21 cellular contexts compared by ENCODE assay signal in genomic region chr5:84130006-84130580, GRCh38.
DNase-seq lines count a peak whose midpoint lies in the region; FAIRE-seq and TF ChIP-seq lines count a peak whose summit lies in the region.
"Had no signal": no experiment of that assay in that cellular context is flagged by ENCODE, and none has a peak within 500 bp of the region (broad histone marks: within the 10 kb centered on the region; RNA-seq: fewer than 3 reads in every experiment).

No MANE protein-coding gene starts in this region.

- no peak overlapping the region for H3K27ac Mint-ChIP-seq in activated T-helper 1 cell treated with anti-CD3 and anti-CD28 coated beads, Interleukin-12 subunit alpha, Interleukin-12 subunit beta, Interleukin-2, Interleukin-4 antibody, amounts not matched to agents 30 ng/mL and 10 ng/mL and 1 ng/mL, durations not matched to agents 14 hours and 24 hours and 36 hours
- H3K27ac Mint-ChIP-seq in T-helper 2 cell treated with Interferon-gamma antibody and Interleukin-4, amounts not matched to agents 5 μg/mL and 100 μg/mL, for 36 hours: no peak overlapping the region
- H3K27ac Mint-ChIP-seq: CD8-positive, alpha-beta memory T cell; GM23338 had no signal

- no peaks in the 10 kb centered on the region for H3K4me1 ChIP-seq in OCI-LY7 (ENCODE audit: insufficient read depth, low read length, poor library complexity, severe bottlenecking)
- H3K4me1 ChIP-seq: BLaER1 treated with 17β-estradiol and CSF1 and Interleukin-3, amounts not matched to agents 10 nM and 100 nM had no signal

- no peaks in the 10 kb centered on the region for H3K36me3 ChIP-seq in bronchial epithelial cell (ENCODE audit: control insufficient read depth, insufficient read depth, low read length)
- no peaks in the 10 kb centered on the region for H3K36me3 ChIP-seq in OCI-LY7 (ENCODE audit: insufficient read depth, low read length)
- H3K36me3 ChIP-seq: BLaER1 treated with 17β-estradiol and CSF1 and Interleukin-3, amounts not matched to agents 10 nM and 100 nM had no signal

- no peak overlapping the region for H2AFZ ChIP-seq in OCI-LY7 (ENCODE audit: low read length)
- H2AFZ ChIP-seq: GM23338 had no signal

- H3K27me3 ChIP-seq in bronchial epithelial cell (ENCODE audit: control insufficient read depth, insufficient read depth, low read length): no peaks in the 10 kb centered on the region
- H3K27me3 ChIP-seq: BLaER1 treated with 17β-estradiol and CSF1 and Interleukin-3, amounts not matched to agents 10 nM and 100 nM; SJSA1 had no signal

- no peak for FAIRE-seq in bronchial epithelial cell (lab: Jason Lieb, UNC)
- FAIRE-seq: G401.6, GM12878, K562 had no signal

- H3K4me3 Mint-ChIP-seq in activated T-helper 1 cell treated with anti-CD3 and anti-CD28 coated beads, Interleukin-12 subunit alpha, Interleukin-12 subunit beta, Interleukin-2, Interleukin-4 antibody, amounts not matched to agents 30 ng/mL and 10 ng/mL and 1 ng/mL, durations not matched to agents 14 hours and 24 hours and 36 hours: no peak overlapping the region
- H3K4me3 Mint-ChIP-seq in T-helper 2 cell treated with Interferon-gamma antibody and Interleukin-4, amounts not matched to agents 5 μg/mL and 100 μg/mL, for 36 hours: no peak overlapping the region
- H3K4me3 Mint-ChIP-seq: CD8-positive, alpha-beta memory T cell; GM23338 had no signal

- no peak overlapping the region for H3K4me2 ChIP-seq in OCI-LY7 (ENCODE audit: low read length)
- H3K4me2 ChIP-seq: BLaER1 treated with 17β-estradiol and CSF1 and Interleukin-3, amounts not matched to agents 10 nM and 100 nM; GM23338 had no signal

- no peak for TF ChIP-seq CTCF in bronchial epithelial cell (IDR thresholded peaks at IDR 0.05; ENCODE audit: insufficient read depth, low read length, severe bottlenecking)
- no peak for TF ChIP-seq CTCF in OCI-LY7 (conservative IDR thresholded peaks at IDR 0.05; ENCODE audit: low read length)

- CTCF ChIA-PET in OCI-LY7 (lab: Charles Lee; ENCODE audit: unreplicated experiment): no interaction called here

- intact Hi-C loops in OCI-LY7 (cut with micrococcal nuclease; ENCODE audit: unreplicated experiment): no loop called here
- intact Hi-C loops in activated T-helper 1 cell treated with anti-CD3 and anti-CD28 coated beads, Interleukin-12 subunit alpha, Interleukin-12 subunit beta, Interleukin-2, Interleukin-4 antibody, amounts not matched to agents 30 ng/mL and 10 ng/mL and 1 ng/mL, durations not matched to agents 14 hours and 24 hours and 36 hours (cut with micrococcal nuclease): no loop called here

- H3K4me1 Mint-ChIP-seq in activated T-helper 1 cell treated with anti-CD3 and anti-CD28 coated beads, Interleukin-12 subunit alpha, Interleukin-12 subunit beta, Interleukin-2, Interleukin-4 antibody, amounts not matched to agents 30 ng/mL and 10 ng/mL and 1 ng/mL, durations not matched to agents 14 hours and 24 hours and 36 hours (ENCODE audit: low read depth): no peaks in the 10 kb centered on the region
- H3K4me1 Mint-ChIP-seq in T-helper 2 cell treated with Interferon-gamma antibody and Interleukin-4, amounts not matched to agents 5 μg/mL and 100 μg/mL, for 36 hours (ENCODE audit: low read depth): no peaks in the 10 kb centered on the region
- H3K4me1 Mint-ChIP-seq: CD8-positive, alpha-beta memory T cell; GM23338 had no signal

- no TSS peak for BruUV-seq in OCI-LY7 (replicated peaks; lab: Mats Ljungman, UMichigan)

- H3K79me2 ChIP-seq in OCI-LY7 (ENCODE audit: insufficient read depth, low read depth, low read length): no peaks in the 10 kb centered on the region

- no peaks in the 10 kb centered on the region for H4K20me1 ChIP-seq in OCI-LY7 (ENCODE audit: insufficient read depth, low read length)
- H4K20me1 ChIP-seq: BLaER1 treated with 17β-estradiol and CSF1 and Interleukin-3, amounts not matched to agents 10 nM and 100 nM had no signal

- no peak overlapping the region for H3K27ac ChIP-seq in OCI-LY7 (ENCODE audit: low read depth, low read length, poor library complexity, severe bottlenecking)
- H3K27ac ChIP-seq: BLaER1 treated with 17β-estradiol and CSF1 and Interleukin-3, amounts not matched to agents 10 nM and 100 nM; SJSA1 had no signal

- no peaks in the 10 kb centered on the region for H3K9me3 Mint-ChIP-seq in activated T-helper 1 cell treated with anti-CD3 and anti-CD28 coated beads, Interleukin-12 subunit alpha, Interleukin-12 subunit beta, Interleukin-2, Interleukin-4 antibody, amounts not matched to agents 30 ng/mL and 10 ng/mL and 1 ng/mL, durations not matched to agents 14 hours and 24 hours and 36 hours
- no peaks in the 10 kb centered on the region for H3K9me3 Mint-ChIP-seq in T-helper 2 cell treated with Interferon-gamma antibody and Interleukin-4, amounts not matched to agents 5 μg/mL and 100 μg/mL, for 36 hours
- H3K9me3 Mint-ChIP-seq: GM23338 had no signal

- no peaks in the 10 kb centered on the region for H3K9me3 ChIP-seq in OCI-LY7 (ENCODE audit: low read length)
- H3K9me3 ChIP-seq: BLaER1 treated with 17β-estradiol and CSF1 and Interleukin-3, amounts not matched to agents 10 nM and 100 nM; SJSA1 had no signal

- H3K9me2 ChIP-seq in OCI-LY7 (ENCODE audit: insufficient read depth, low read length): no peaks in the 10 kb centered on the region

- no peaks in the 10 kb centered on the region for H3K27me3 Mint-ChIP-seq in activated T-helper 1 cell treated with anti-CD3 and anti-CD28 coated beads, Interleukin-12 subunit alpha, Interleukin-12 subunit beta, Interleukin-2, Interleukin-4 antibody, amounts not matched to agents 30 ng/mL and 10 ng/mL and 1 ng/mL, durations not matched to agents 14 hours and 24 hours and 36 hours (ENCODE audit: insufficient read depth)
- H3K27me3 Mint-ChIP-seq in T-helper 2 cell treated with Interferon-gamma antibody and Interleukin-4, amounts not matched to agents 5 μg/mL and 100 μg/mL, for 36 hours (ENCODE audit: low read depth): no peaks in the 10 kb centered on the region
- H3K27me3 Mint-ChIP-seq: CD8-positive, alpha-beta memory T cell had no signal

- no peak overlapping the region for H3K4me3 ChIP-seq in bronchial epithelial cell (ENCODE audit: low read depth, low read length)
- H3K4me3 ChIP-seq in OCI-LY7 (ENCODE audit: low read depth, low read length, poor library complexity, severe bottlenecking): no peak overlapping the region
- H3K4me3 ChIP-seq: BLaER1 treated with 17β-estradiol and CSF1 and Interleukin-3, amounts not matched to agents 10 nM and 100 nM; GM12878; GM23338; K562; SJSA1 had no signal

- POLR2A ChIA-PET in OCI-LY7 (lab: Charles Lee): no interaction called here

- H3K36me3 Mint-ChIP-seq in activated T-helper 1 cell treated with anti-CD3 and anti-CD28 coated beads, Interleukin-12 subunit alpha, Interleukin-12 subunit beta, Interleukin-2, Interleukin-4 antibody, amounts not matched to agents 30 ng/mL and 10 ng/mL and 1 ng/mL, durations not matched to agents 14 hours and 24 hours and 36 hours (ENCODE audit: low read depth): no peaks in the 10 kb centered on the region
- H3K36me3 Mint-ChIP-seq in T-helper 2 cell treated with Interferon-gamma antibody and Interleukin-4, amounts not matched to agents 5 μg/mL and 100 μg/mL, for 36 hours (ENCODE audit: low read depth): no peaks in the 10 kb centered on the region
- H3K36me3 Mint-ChIP-seq: CD8-positive, alpha-beta memory T cell had no signal

- peak; percentile 13 for DNase-seq in HT-29 (ENCODE audit: low spot score)
- DNase-seq in bronchial epithelial cell (ENCODE audit: low read depth): peak; percentile 12
- peak; percentile 31 for DNase-seq in globus pallidus (ENCODE audit: low spot score)
- DNase-seq in OCI-LY7 (ENCODE audit: low spot score): no peak
- DNase-seq in activated T-helper 1 cell treated with anti-CD3 and anti-CD28 coated beads, Interleukin-12 subunit alpha, Interleukin-12 subunit beta, Interleukin-2, Interleukin-4 antibody, amounts not matched to agents 30 ng/mL and 10 ng/mL and 1 ng/mL, durations not matched to agents 14 hours and 24 hours and 36 hours (ENCODE audit: low spot score): no peak
- DNase-seq in NCI-H526 treated with DMSO at 0.1 percent for 48 hours (lab: John Stamatoyannopoulos, UW): no peak
- no peak for DNase-seq in T-helper 2 cell treated with Interferon-gamma antibody and Interleukin-4, amounts not matched to agents 5 μg/mL and 100 μg/mL, for 36 hours (ENCODE audit: low spot score)
- DNase-seq: CD8-positive, alpha-beta memory T cell; DND-41; NCI-H1048; NCI-H1436 treated with DMSO at 0.1 percent for 48 hours; NCI-H2029 treated with DMSO at 0.1 percent for 48 hours; NCI-H2171 treated with DMSO at 0.1 percent for 48 hours; NCI-H446 treated with DMSO at 0.1 percent for 48 hours; NCI-H748 treated with DMSO at 0.1 percent for 48 hours had no signal

Comparison
In these comparisons a context has a peak if more than half of its experiments do, and no peak if none do; other contexts are left out.
1. DNase-seq: peak in HT-29 (single experiment), bronchial epithelial cell (single experiment) and globus pallidus (single experiment); none in OCI-LY7 (single experiment), activated T-helper 1 cell treated with anti-CD3 and anti-CD28 coated beads, Interleukin-12 subunit alpha, Interleukin-12 subunit beta, Interleukin-2, Interleukin-4 antibody, amounts not matched to agents 30 ng/mL and 10 ng/mL and 1 ng/mL, durations not matched to agents 14 hours and 24 hours and 36 hours (single experiment), NCI-H526 treated with DMSO at 0.1 percent for 48 hours (single experiment) and T-helper 2 cell treated with Interferon-gamma antibody and Interleukin-4, amounts not matched to agents 5 μg/mL and 100 μg/mL, for 36 hours (single experiment).